Comparison of ENCODE assay signal across 8 cellular contexts in the genomic region with DNA sequence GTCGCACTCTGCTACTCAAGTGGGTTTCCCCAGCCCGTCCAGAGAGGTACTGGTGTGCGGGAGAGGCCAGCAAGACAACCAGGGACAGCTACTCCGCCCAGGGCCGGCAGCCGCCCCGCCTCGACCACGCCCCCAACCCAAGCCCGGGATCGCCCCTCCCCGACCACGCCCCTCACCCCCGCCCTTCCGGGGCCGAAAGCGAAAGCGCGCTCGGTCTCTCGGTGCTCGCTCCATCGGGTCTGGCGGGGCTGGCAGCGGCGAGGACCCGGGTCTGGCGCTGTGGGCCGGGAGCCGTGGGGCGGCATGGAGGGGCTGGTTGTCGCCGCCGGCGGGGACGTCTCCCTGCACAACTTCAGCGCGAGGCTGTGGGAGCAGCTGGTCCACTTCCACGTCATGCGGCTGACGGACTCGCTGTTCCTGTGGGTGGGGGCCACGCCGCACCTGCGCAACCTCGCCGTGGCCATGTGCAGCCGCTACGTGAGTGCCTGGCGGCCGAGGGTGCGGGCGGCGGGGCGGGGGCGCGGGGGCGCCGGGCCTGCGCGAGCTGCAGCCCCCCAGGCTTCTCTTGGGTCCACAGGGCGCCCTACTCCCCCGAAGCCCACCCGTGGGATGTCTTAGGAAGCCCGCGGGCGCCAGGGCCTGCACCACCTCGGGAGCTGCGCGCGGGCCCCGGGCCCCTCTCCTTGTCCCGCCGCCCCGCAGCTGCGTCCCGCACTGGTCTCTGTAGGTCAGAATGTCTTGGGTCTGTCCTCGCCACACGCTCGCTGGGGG. TPM values are rescaled to one million over a fixed set of nuclear protein-coding genes. Genes with fewer than 3 reads are reported as not detected.
DNase-seq lines count a peak whose midpoint lies in the region; ATAC-seq and TF ChIP-seq lines count a peak whose summit lies in the region.

A gene with protein sequence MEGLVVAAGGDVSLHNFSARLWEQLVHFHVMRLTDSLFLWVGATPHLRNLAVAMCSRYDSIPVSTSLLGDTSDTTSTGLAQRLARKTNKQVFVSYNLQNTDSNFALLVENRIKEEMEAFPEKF (plus strand): TSS at position 228 of the 771 bp plus-strand sequence. CDS start 76 bp downstream, at position 304.

- H3K27me3 ChIP-seq in BE2C (no peaks in the 10 kb centered on the region), colonic mucosa (no peaks in the 10 kb centered on the region)

- H3K4me3 ChIP-seq in BE2C (ENCODE audit: low read depth, low read length): peak within 1 kb of the TSS; percentile 96
- peak within 1 kb of the TSS; percentile 100 for H3K4me3 ChIP-seq in colonic mucosa

- ATAC-seq in HG03442 (IDR thresholded peaks at IDR 0.05; ENCODE audit: unreplicated experiment) (peak; percentile 83), left colon (peak; percentile 95)

- intact Hi-C loops in colonic mucosa (cut with DNase I): no loop called here
- intact Hi-C loops in left colon (cut with DNase I, micrococcal nuclease): no loop called here

- peaks cover 7% of the 10 kb centered on the region; the same call in 1 of the 2 replicates for H3K4me1 ChIP-seq in BE2C
- no peaks in the 10 kb centered on the region for H3K4me1 ChIP-seq in colonic mucosa

- H3K27ac ChIP-seq in colonic mucosa: peak within 1 kb of the TSS; percentile 27

- H3K9ac ChIP-seq in colonic mucosa (ENCODE audit: low read depth in 2 of 2, low read length in 2 of 2): peak within 1 kb of the TSS; percentile 89 to 90

- TF ChIP-seq CTCF in BE2C (IDR thresholded peaks at IDR 0.05; ENCODE audit: low read depth, low read length) (no peak), colonic mucosa (IDR thresholded peaks at IDR 0.05) (no peak)

- DNase-seq in BE2C (peak; percentile 98), GM19240 (ENCODE audit: insufficient read length, low spot score) (peak; percentile 92), NCI-H524 treated with DMSO at 0.1 percent for 48 hours (lab: John Stamatoyannopoulos, UW) (peak; percentile 45), colonic mucosa (peak; percentile 98), left colon (peak; percentile 93 to 97)
- peak; percentile 96 for DNase-seq in activated CD4-positive, alpha-beta T cell treated with anti-CD3 and anti-CD28 coated beads for 48 hours
- peak; percentile 88 to 98 (median 92) for DNase-seq in stimulated activated CD4-positive, alpha-beta T cell treated with anti-CD3 and anti-CD28 coated beads, Interleukin-1b, Interleukin-23, amount 100 ng/mL, for 24 hours (ENCODE audit: low read depth in 4 of 4, low spot score in 1 of 4)

- H3K9me3 ChIP-seq in BE2C (no peaks in the 10 kb centered on the region), colonic mucosa (no peaks in the 10 kb centered on the region)

- H3K36me3 ChIP-seq in BE2C (peaks cover 19% of the 10 kb centered on the region), colonic mucosa (no peaks in the 10 kb centered on the region)

RNA-seq across cellular contexts. Expression of the gene that starts here (rescaled TPM):
- polyA plus RNA-seq in BE2C (2012; ENCODE audit: insufficient read depth, insufficient read length, low read depth): 54.8 TPM
- 10 to 100 TPM; 10.0 to 21.6 TPM for total RNA-seq in colonic mucosa
- 10 to 100 TPM in 1 of 2 donors, 1 to 10 TPM in 1; 9.9 to 13.8 TPM for total RNA-seq in left colon

Comparison
In these comparisons a context has a peak if more than half of its experiments do, and no peak if none do; other contexts are left out.
1. Peak in every context shown above with its lines: DNase-seq, ATAC-seq, H3K4me3 ChIP-seq and H3K27ac ChIP-seq.
2. DNase-seq: peak in every context shown above with its lines; median percentile 98 in BE2C; 98 in colonic mucosa; 96 in activated CD4-positive, alpha-beta T cell treated with anti-CD3 and anti-CD28 coated beads for 48 hours; 95 in left colon; 92 in stimulated activated CD4-positive, alpha-beta T cell treated with anti-CD3 and anti-CD28 coated beads, Interleukin-1b, Interleukin-23, amount 100 ng/mL, for 24 hours; 92 in GM19240; 45 in NCI-H524 treated with DMSO at 0.1 percent for 48 hours.